13 cellular contexts compared by ENCODE assay signal in genomic region chr9:133656211-133657119, GRCh38. TPM values are rescaled to one million over a fixed set of nuclear protein-coding genes. Genes with fewer than 3 reads are reported as not detected.
DNase-seq lines count a peak whose midpoint lies in the region; ATAC-seq and TF ChIP-seq lines count a peak whose summit lies in the region.
"Had no signal": no experiment of that assay in that cellular context is flagged by ENCODE, and none has a peak within 500 bp of the region (broad histone marks: within the 10 kb centered on the region; RNA-seq: fewer than 3 reads in every experiment).

No MANE protein-coding gene starts in this region.

- H3K36me3 ChIP-seq in suprapubic skin: no peaks in the 10 kb centered on the region

- H3K9me3 ChIP-seq in T-helper 17 cell (ENCODE audit: control insufficient read depth, low read length, poor library complexity, severe bottlenecking): no peaks in the 10 kb centered on the region
- H3K9me3 ChIP-seq in suprapubic skin: no peaks in the 10 kb centered on the region

- no peak overlapping the region for H3K4me3 Mint-ChIP-seq in activated T-helper 1 cell treated with anti-CD3 and anti-CD28 coated beads, Interleukin-12 subunit alpha, Interleukin-12 subunit beta, Interleukin-2, Interleukin-4 antibody, amounts not matched to agents 30 ng/mL and 10 ng/mL and 1 ng/mL, durations not matched to agents 14 hours and 24 hours and 36 hours
- no peak overlapping the region for H3K4me3 Mint-ChIP-seq in T-helper 17 cell
- no peak overlapping the region for H3K4me3 Mint-ChIP-seq in activated naive CD4-positive, alpha-beta T cell treated with anti-CD3 and anti-CD28 coated beads for 36 hours
- H3K4me3 Mint-ChIP-seq: dendritic cell treated with granulocyte-macrophage colony-stimulating factor and Interleukin-4, amounts not matched to agents 40 ng/mL and 50 ng/mL, for 4 days had no signal

- no peak overlapping the region for H3K27ac ChIP-seq in suprapubic skin
- H3K27ac ChIP-seq: KMS-11 had no signal

- no peaks in the 10 kb centered on the region for H3K36me3 Mint-ChIP-seq in activated T-helper 1 cell treated with anti-CD3 and anti-CD28 coated beads, Interleukin-12 subunit alpha, Interleukin-12 subunit beta, Interleukin-2, Interleukin-4 antibody, amounts not matched to agents 30 ng/mL and 10 ng/mL and 1 ng/mL, durations not matched to agents 14 hours and 24 hours and 36 hours (ENCODE audit: low read depth)
- H3K36me3 Mint-ChIP-seq in T-helper 17 cell (ENCODE audit: low read depth): peaks cover 2% of the 10 kb centered on the region
- no peaks in the 10 kb centered on the region for H3K36me3 Mint-ChIP-seq in activated naive CD4-positive, alpha-beta T cell treated with anti-CD3 and anti-CD28 coated beads for 36 hours (ENCODE audit: low read depth)

- CTCF ChIA-PET in activated naive CD4-positive, alpha-beta T cell treated with anti-CD3 and anti-CD28 coated beads for 36 hours (lab: Charles Lee): interaction anchor here (0.9 to 2.1 kb wide), 2 partner anchors 66 to 86 kb away, joined by 3 to 8 read pairs; no protein-coding TSS in a partner anchor

- no peak overlapping the region for H3K4me3 ChIP-seq in suprapubic skin

- no peaks in the 10 kb centered on the region for H3K4me1 Mint-ChIP-seq in activated T-helper 1 cell treated with anti-CD3 and anti-CD28 coated beads, Interleukin-12 subunit alpha, Interleukin-12 subunit beta, Interleukin-2, Interleukin-4 antibody, amounts not matched to agents 30 ng/mL and 10 ng/mL and 1 ng/mL, durations not matched to agents 14 hours and 24 hours and 36 hours (ENCODE audit: low read depth)
- peaks cover 10% of the 10 kb centered on the region for H3K4me1 Mint-ChIP-seq in T-helper 17 cell
- H3K4me1 Mint-ChIP-seq in activated naive CD4-positive, alpha-beta T cell treated with anti-CD3 and anti-CD28 coated beads for 36 hours (ENCODE audit: low read depth): peaks cover 41% of the 10 kb centered on the region

- H3K9me3 Mint-ChIP-seq in activated T-helper 1 cell treated with anti-CD3 and anti-CD28 coated beads, Interleukin-12 subunit alpha, Interleukin-12 subunit beta, Interleukin-2, Interleukin-4 antibody, amounts not matched to agents 30 ng/mL and 10 ng/mL and 1 ng/mL, durations not matched to agents 14 hours and 24 hours and 36 hours: no peaks in the 10 kb centered on the region
- no peaks in the 10 kb centered on the region for H3K9me3 Mint-ChIP-seq in activated naive CD4-positive, alpha-beta T cell treated with anti-CD3 and anti-CD28 coated beads for 36 hours
- H3K9me3 Mint-ChIP-seq: dendritic cell treated with granulocyte-macrophage colony-stimulating factor and Interleukin-4, amounts not matched to agents 40 ng/mL and 50 ng/mL, for 4 days had no signal

- TF ChIP-seq EP300 in suprapubic skin (IDR thresholded peaks at IDR 0.05): no peak

- no peak overlapping the region for H3K27ac Mint-ChIP-seq in activated T-helper 1 cell treated with anti-CD3 and anti-CD28 coated beads, Interleukin-12 subunit alpha, Interleukin-12 subunit beta, Interleukin-2, Interleukin-4 antibody, amounts not matched to agents 30 ng/mL and 10 ng/mL and 1 ng/mL, durations not matched to agents 14 hours and 24 hours and 36 hours
- no peak overlapping the region for H3K27ac Mint-ChIP-seq in T-helper 17 cell
- no peak overlapping the region for H3K27ac Mint-ChIP-seq in activated naive CD4-positive, alpha-beta T cell treated with anti-CD3 and anti-CD28 coated beads for 36 hours
- H3K27ac Mint-ChIP-seq: dendritic cell treated with granulocyte-macrophage colony-stimulating factor and Interleukin-4, amounts not matched to agents 40 ng/mL and 50 ng/mL, for 4 days had no signal

- peaks cover 21% of the 10 kb centered on the region for H3K27me3 Mint-ChIP-seq in activated T-helper 1 cell treated with anti-CD3 and anti-CD28 coated beads, Interleukin-12 subunit alpha, Interleukin-12 subunit beta, Interleukin-2, Interleukin-4 antibody, amounts not matched to agents 30 ng/mL and 10 ng/mL and 1 ng/mL, durations not matched to agents 14 hours and 24 hours and 36 hours (ENCODE audit: insufficient read depth)
- peaks cover 69% of the 10 kb centered on the region for H3K27me3 Mint-ChIP-seq in T-helper 17 cell
- peaks cover 20% of the 10 kb centered on the region for H3K27me3 Mint-ChIP-seq in activated naive CD4-positive, alpha-beta T cell treated with anti-CD3 and anti-CD28 coated beads for 36 hours (ENCODE audit: low read depth)

- TF ChIP-seq CTCF in suprapubic skin (IDR thresholded peaks at IDR 0.05): no peak
- no peak for TF ChIP-seq CTCF in GM13976 (IDR thresholded peaks at IDR 0.05; ENCODE audit: borderline replicate concordance, control extremely low read depth, extremely low read depth, insufficient read depth, missing control alignments)

- peaks cover 97% of the 10 kb centered on the region for H3K27me3 ChIP-seq in suprapubic skin

- TF ChIP-seq POLR2A in suprapubic skin (IDR thresholded peaks at IDR 0.05): no peak

- peaks cover 21% of the 10 kb centered on the region for H3K4me1 ChIP-seq in suprapubic skin

- WGBS in suprapubic skin: 46% methylated on average over 23 of the region's 36 CpGs

- in situ Hi-C loops in GM13976 (cut with MboI; ENCODE audit: low sequenced_read_pairs, unreplicated experiment): no loop called here

- intact Hi-C loops in activated T-helper 1 cell treated with anti-CD3 and anti-CD28 coated beads, Interleukin-12 subunit alpha, Interleukin-12 subunit beta, Interleukin-2, Interleukin-4 antibody, amounts not matched to agents 30 ng/mL and 10 ng/mL and 1 ng/mL, durations not matched to agents 14 hours and 24 hours and 36 hours (cut with micrococcal nuclease): no loop called here
- intact Hi-C loops in activated naive CD4-positive, alpha-beta T cell treated with anti-CD3 and anti-CD28 coated beads for 36 hours (cut with micrococcal nuclease): loop anchor here (1.0 to 5.0 kb wide), 3 partner anchors 44 to 336 kb away; partner anchors contain the start of gene VAV2
- intact Hi-C loops in left colon (cut with DNase I, micrococcal nuclease): no loop called here

- peak; percentile 50 for DNase-seq in activated T-helper 1 cell treated with Interleukin-2 at 50 U/mL for 16 hours (ENCODE audit: low read depth)
- DNase-seq in activated T-helper 1 cell treated with anti-CD3 and anti-CD28 coated beads, Interleukin-12 subunit alpha, Interleukin-12 subunit beta, Interleukin-2, Interleukin-4 antibody, amounts not matched to agents 30 ng/mL and 10 ng/mL and 1 ng/mL, durations not matched to agents 14 hours and 24 hours and 36 hours (ENCODE audit: low spot score): no peak
- no peak for DNase-seq in T-helper 17 cell
- DNase-seq in activated naive CD4-positive, alpha-beta T cell treated with anti-CD3 and anti-CD28 coated beads for 36 hours: peak; percentile 68
- DNase-seq in stimulated activated CD4-positive, alpha-beta T cell treated with anti-CD3 and anti-CD28 coated beads, Interleukin-4, amount 100 ng/mL, for 24 hours: peak; percentile 14
- DNase-seq in suprapubic skin (ENCODE audit: low spot score in 2 of 2): no peak
- DNase-seq in GM13976 (ENCODE audit: low spot score): no peak
- no peak for DNase-seq in left colon
- DNase-seq: NCI-H446, Right ventricle myocardium superior had no signal

- ATAC-seq in T-helper 17 cell (peak; percentile 72), left colon (no peak)

RNA-seq across cellular contexts. Expression of gene DBH, which starts 20.3 kb away (rescaled TPM):
- total RNA-seq in activated T-helper 1 cell treated with anti-CD3 and anti-CD28 coated beads, Interleukin-12 subunit alpha, Interleukin-12 subunit beta, Interleukin-2, Interleukin-4 antibody, amounts not matched to agents 30 ng/mL and 10 ng/mL and 1 ng/mL, durations not matched to agents 14 hours and 24 hours and 36 hours: not detected in 2 replicates
- total RNA-seq in T-helper 17 cell: under 1 TPM in 1 of 2 donors, not detected in 1; 0.18 TPM
- total RNA-seq in activated naive CD4-positive, alpha-beta T cell treated with anti-CD3 and anti-CD28 coated beads for 36 hours: not detected
- total RNA-seq in suprapubic skin: not detected
- not detected for total RNA-seq in left colon
- total RNA-seq: Right ventricle myocardium superior had no signal

RNA-seq across cellular contexts. Expression of gene FAM163B, which starts 47.3 kb away (rescaled TPM):
- total RNA-seq in activated T-helper 1 cell treated with anti-CD3 and anti-CD28 coated beads, Interleukin-12 subunit alpha, Interleukin-12 subunit beta, Interleukin-2, Interleukin-4 antibody, amounts not matched to agents 30 ng/mL and 10 ng/mL and 1 ng/mL, durations not matched to agents 14 hours and 24 hours and 36 hours: not detected in 2 replicates
- not detected for total RNA-seq in T-helper 17 cell
- not detected for total RNA-seq in activated naive CD4-positive, alpha-beta T cell treated with anti-CD3 and anti-CD28 coated beads for 36 hours
- not detected for total RNA-seq in suprapubic skin
- total RNA-seq in left colon: 1 to 10 TPM in 1 of 2 donors, under 1 TPM in 1; 0.27 to 1.2 TPM
- total RNA-seq: myocyte, Right ventricle myocardium superior had no signal

Comparison
In these comparisons a context has a peak if more than half of its experiments do, and no peak if none do; other contexts are left out.
1. DNase-seq: peak in activated T-helper 1 cell treated with Interleukin-2 at 50 U/mL for 16 hours (single experiment), activated naive CD4-positive, alpha-beta T cell treated with anti-CD3 and anti-CD28 coated beads for 36 hours (single experiment) and stimulated activated CD4-positive, alpha-beta T cell treated with anti-CD3 and anti-CD28 coated beads, Interleukin-4, amount 100 ng/mL, for 24 hours (single experiment); none in activated T-helper 1 cell treated with anti-CD3 and anti-CD28 coated beads, Interleukin-12 subunit alpha, Interleukin-12 subunit beta, Interleukin-2, Interleukin-4 antibody, amounts not matched to agents 30 ng/mL and 10 ng/mL and 1 ng/mL, durations not matched to agents 14 hours and 24 hours and 36 hours (single experiment), T-helper 17 cell (0 of 3), suprapubic skin (0 of 2), GM13976 (single experiment) and left colon (0 of 2).